Comparison of ENCODE assay signal across 24 cellular contexts in the genomic region with DNA sequence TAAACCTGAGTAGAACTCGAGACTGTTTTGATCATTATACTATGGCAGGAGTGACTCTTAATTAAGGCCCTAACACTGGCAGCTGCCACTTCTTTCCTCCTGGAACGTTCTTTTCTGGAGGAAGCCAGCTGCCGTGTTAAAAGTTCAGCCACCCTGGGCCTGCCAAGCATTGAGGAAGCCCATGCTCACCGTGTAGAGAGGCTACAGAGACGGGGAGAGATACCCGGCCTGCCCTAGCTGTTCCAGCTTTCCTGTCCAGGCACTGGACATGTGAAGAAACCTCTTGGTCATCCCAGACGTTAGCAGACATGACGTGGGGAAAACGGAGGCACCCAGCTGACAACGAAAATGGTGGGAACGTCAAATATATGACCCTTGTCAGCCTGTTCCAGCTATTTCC.
DNase-seq lines count a peak whose midpoint lies in the region; ATAC-seq, FAIRE-seq and TF ChIP-seq lines count a peak whose summit lies in the region.
"Had no signal": no experiment of that assay in that cellular context is flagged by ENCODE, and none has a peak within 500 bp of the region (broad histone marks: within the 10 kb centered on the region; RNA-seq: fewer than 3 reads in every experiment).

No MANE protein-coding gene starts in this region.

- H3K4me3 Mint-ChIP-seq in astrocyte (ENCODE audit: unreplicated experiment): no peak overlapping the region
- H3K4me3 Mint-ChIP-seq in effector memory CD8-positive, alpha-beta T cell: no peak overlapping the region
- H3K4me3 Mint-ChIP-seq: B cell; CD4-positive, CD25-positive, alpha-beta regulatory T cell had no signal

- H4K20me1 ChIP-seq in astrocyte (ENCODE audit: insufficient read depth, low read length): peaks cover 28% of the 10 kb centered on the region

- no peaks in the 10 kb centered on the region for H3K27me3 Mint-ChIP-seq in astrocyte (ENCODE audit: low read depth, unreplicated experiment)
- no peaks in the 10 kb centered on the region for H3K27me3 Mint-ChIP-seq in effector memory CD8-positive, alpha-beta T cell
- H3K27me3 Mint-ChIP-seq: CD4-positive, CD25-positive, alpha-beta regulatory T cell had no signal

- TF ChIP-seq POLR2A in sigmoid colon (IDR thresholded peaks at IDR 0.05): no peak
- no peak for TF ChIP-seq POLR2A in body of pancreas (IDR thresholded peaks at IDR 0.05)

- H3K27ac Mint-ChIP-seq in astrocyte (ENCODE audit: unreplicated experiment): peak overlapping the region; percentile 27
- no peak overlapping the region for H3K27ac Mint-ChIP-seq in effector memory CD8-positive, alpha-beta T cell
- H3K27ac Mint-ChIP-seq: B cell had no signal

- H3K36me3 ChIP-seq in astrocyte (ENCODE audit: insufficient read depth, low read length) (no peaks in the 10 kb centered on the region), sigmoid colon (no peaks in the 10 kb centered on the region), body of pancreas (replicated peaks in 1 of 2; ENCODE audit: insufficient read depth in 1 of 2, low read depth in 2 of 2) (no peaks in the 10 kb centered on the region)

- no peak overlapping the region for H3K9ac ChIP-seq in astrocyte (ENCODE audit: low read length)

- TF ChIP-seq CTCF in astrocyte (IDR thresholded peaks at IDR 0.05; ENCODE audit: insufficient read depth, low read depth, low read length) (no peak), sigmoid colon (IDR thresholded peaks at IDR 0.05) (no peak), body of pancreas (IDR thresholded peaks at IDR 0.05) (no peak)

- TF ChIP-seq EP300 in sigmoid colon (IDR thresholded peaks at IDR 0.05): no peak

- WGBS in right cardiac atrium: 74% methylated on average over 11 of the region's 11 CpGs
- 90 to 91% methylated on average over 11 of the region's 11 CpGs for WGBS in sigmoid colon, 2 donors
- 87 to 93% methylated on average over 8 to 11 of the region's 11 CpGs for WGBS in body of pancreas, 2 donors

- H3K27ac ChIP-seq in astrocyte (ENCODE audit: low read depth, low read length) (no peak overlapping the region), right cardiac atrium (ENCODE audit: low read length) (no peak overlapping the region), sigmoid colon (peak overlapping the region in 3 of 4 donors; percentile 51 to 77 (median 76)), body of pancreas (no peak overlapping the region)
- H3K27ac ChIP-seq: 22Rv1 had no signal

- H3K9me3 ChIP-seq in astrocyte (ENCODE audit: insufficient read depth, low read depth, low read length) (no peaks in the 10 kb centered on the region), right cardiac atrium (ENCODE audit: control insufficient read depth, low read length) (no peaks in the 10 kb centered on the region), sigmoid colon (peaks cover 0 to under 1% (median 0%) of the 10 kb centered on the region in 4 donors), body of pancreas (no peaks in the 10 kb centered on the region)

- H3K79me2 ChIP-seq in astrocyte (ENCODE audit: insufficient read depth, low read length): peaks cover 3% of the 10 kb centered on the region

- H3K27me3 ChIP-seq in astrocyte (ENCODE audit: insufficient read depth, low read length) (no peaks in the 10 kb centered on the region), right cardiac atrium (ENCODE audit: control insufficient read depth, insufficient read depth) (no peaks in the 10 kb centered on the region), sigmoid colon (no peaks in the 10 kb centered on the region), body of pancreas (no peaks in the 10 kb centered on the region)

- no peaks in the 10 kb centered on the region for H3K9me3 Mint-ChIP-seq in astrocyte (ENCODE audit: unreplicated experiment)
- H3K9me3 Mint-ChIP-seq in effector memory CD8-positive, alpha-beta T cell: no peaks in the 10 kb centered on the region

- FAIRE-seq in astrocyte (lab: Jason Lieb, UNC): no peak
- FAIRE-seq: GM12878, GM18507, H1, HepG2 had no signal

- peaks cover 13% of the 10 kb centered on the region for H3K4me1 ChIP-seq in astrocyte (ENCODE audit: insufficient read depth, low read length)
- H3K4me1 ChIP-seq in right cardiac atrium (ENCODE audit: control insufficient read depth, insufficient read depth, low read length): peaks cover 8% of the 10 kb centered on the region
- H3K4me1 ChIP-seq in sigmoid colon: peaks cover 0 to 25% (median 19%) of the 10 kb centered on the region in 4 donors
- H3K4me1 ChIP-seq in body of pancreas: no peaks in the 10 kb centered on the region

- ATAC-seq in right cardiac atrium (peak; percentile 19 to 29), body of pancreas (no peak)
- no peak for ATAC-seq in effector memory CD8-positive, alpha-beta T cell (replicated peaks)
- ATAC-seq: GM12878, HepG2 had no signal

- peak; percentile 30 for DNase-seq in DMS 273 (lab: John Stamatoyannopoulos, UW; ENCODE audit: unreplicated experiment)
- DNase-seq in DMS 273 treated with DMSO at 0.1 percent for 48 hours (lab: John Stamatoyannopoulos, UW): no peak
- no peak for DNase-seq in astrocyte (ENCODE audit: low read depth)
- peak in 1 of 3 donors; percentile 24 for DNase-seq in right cardiac atrium
- no peak for DNase-seq in sigmoid colon
- DNase-seq in EL: no peak
- no peak for DNase-seq in body of pancreas
- DNase-seq in effector memory CD8-positive, alpha-beta T cell: no peak
- DNase-seq: CD4-positive, CD25-positive, alpha-beta regulatory T cell; COR-L47; DMS153; KBM-7; NCI-H1105; NCI-H2081; NCI-H510A; NCI-H82; OCI-M1; SHP77 treated with DMSO at 0.1 percent for 48 hours had no signal

- H3K4me3 ChIP-seq in astrocyte (ENCODE audit: insufficient read depth, low read depth, low read length) (no peak overlapping the region), right cardiac atrium (ENCODE audit: low read length) (no peak overlapping the region), sigmoid colon (no peak overlapping the region), body of pancreas (no peak overlapping the region)
- H3K4me3 ChIP-seq: GM12878 had no signal

- intact Hi-C loops in right cardiac atrium (cut with DNase I): no loop called here
- intact Hi-C loops in sigmoid colon (cut with DNase I): no loop called here
- intact Hi-C loops in body of pancreas (cut with DNase I): no loop called here

- H2AFZ ChIP-seq in astrocyte (ENCODE audit: low read depth, low read length): no peak overlapping the region

- H3K36me3 Mint-ChIP-seq in astrocyte (ENCODE audit: low read depth, unreplicated experiment): peaks cover 8% of the 10 kb centered on the region
- H3K36me3 Mint-ChIP-seq in effector memory CD8-positive, alpha-beta T cell (ENCODE audit: insufficient read depth): no peaks in the 10 kb centered on the region

- H3K4me1 Mint-ChIP-seq in astrocyte (ENCODE audit: low read depth, unreplicated experiment): peaks cover 16% of the 10 kb centered on the region
- peaks cover 21 to 32% of the 10 kb centered on the region in 2 donors for H3K4me1 Mint-ChIP-seq in effector memory CD8-positive, alpha-beta T cell (ENCODE audit: low read depth in 2 of 2)
- H3K4me1 Mint-ChIP-seq: B cell had no signal

- H3K4me2 ChIP-seq in astrocyte (ENCODE audit: low read length): no peak overlapping the region

Comparison
In these comparisons a context has a peak if more than half of its experiments do, and no peak if none do; other contexts are left out.
1. H3K27ac ChIP-seq: peak in sigmoid colon (3 of 4); none in astrocyte (single experiment), right cardiac atrium (single experiment) and body of pancreas (0 of 4).
2. ATAC-seq: peak in right cardiac atrium (2 of 2); none in body of pancreas (single experiment) and effector memory CD8-positive, alpha-beta T cell (single experiment).